ENCODE assay signal across 8 cellular contexts in the genomic region with DNA sequence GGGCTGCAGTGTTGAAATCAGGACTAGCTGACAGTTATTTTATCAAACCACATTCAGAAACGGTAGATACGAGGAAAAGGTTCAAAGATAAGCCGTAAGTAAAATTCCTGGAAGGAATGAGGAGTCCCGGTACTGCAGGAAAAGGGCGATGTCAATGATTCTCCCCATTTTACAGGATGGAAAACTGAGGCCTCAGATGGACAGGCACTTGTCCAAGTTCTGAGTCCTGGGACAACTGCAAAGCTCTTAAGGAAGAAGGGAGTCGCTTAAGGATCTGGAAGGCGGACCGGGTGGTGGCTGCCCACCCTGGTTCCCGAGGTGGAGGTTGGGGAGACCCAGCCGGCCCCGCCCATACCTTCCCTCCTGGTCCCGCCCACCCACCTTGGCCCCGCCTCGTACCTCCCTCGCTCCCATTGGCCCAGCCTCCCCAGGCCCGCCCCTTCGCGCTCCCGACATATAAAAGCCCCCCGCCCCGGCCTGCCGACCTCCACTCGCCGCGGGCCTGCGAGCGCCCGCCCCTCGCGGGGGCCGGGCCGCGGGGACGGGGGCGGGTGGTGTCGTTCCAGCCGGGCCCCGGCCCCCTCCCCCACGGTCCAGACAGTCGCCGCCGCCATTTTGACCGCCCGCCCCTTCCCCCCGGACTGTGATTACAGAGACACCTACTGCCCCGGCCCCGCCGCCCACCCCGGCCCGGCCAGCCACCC. TPM values are rescaled to one million over a fixed set of nuclear protein-coding genes. Genes with fewer than 3 reads are reported as not detected.
DNase-seq lines count a peak whose midpoint lies in the region; ATAC-seq, FAIRE-seq and TF ChIP-seq lines count a peak whose summit lies in the region.

No MANE protein-coding gene starts in this region.

- H3K9me3 Mint-ChIP-seq in chondrocyte (ENCODE audit: low read depth): no peaks in the 10 kb centered on the region

- peaks cover 2% of the 10 kb centered on the region for H3K36me3 Mint-ChIP-seq in chondrocyte (ENCODE audit: low read depth)

- no peaks in the 10 kb centered on the region for H3K27me3 Mint-ChIP-seq in chondrocyte (ENCODE audit: low read depth)

- no peak for TF ChIP-seq CTCF in chondrocyte (IDR thresholded peaks at IDR 0.05)

- H3K27ac Mint-ChIP-seq in chondrocyte (ENCODE audit: unreplicated experiment): peak overlapping the region; percentile 100

- FAIRE-seq in GM12892 (lab: Jason Lieb, UNC): peak; percentile 82

- intact Hi-C loops in left colon (cut with DNase I, micrococcal nuclease): no loop called here

- ATAC-seq in HG03025 (IDR thresholded peaks at IDR 0.05; ENCODE audit: low FRiP score, unreplicated experiment) (peak; percentile 43), left colon (peak; percentile 68), GM18870 (IDR thresholded peaks at IDR 0.05; ENCODE audit: unreplicated experiment) (no peak)

- H3K4me3 Mint-ChIP-seq in chondrocyte (ENCODE audit: unreplicated experiment): peak overlapping the region; percentile 54

- H3K4me1 Mint-ChIP-seq in chondrocyte (ENCODE audit: low read depth): peaks cover 22% of the 10 kb centered on the region

- DNase-seq in GM12892 (ENCODE audit: insufficient read length) (peak; percentile 66), NCI-H446 treated with DMSO at 0.1 percent for 48 hours (lab: John Stamatoyannopoulos, UW) (peak; percentile 54), chondrocyte (ENCODE audit: low spot score) (no peak), left colon (peak; percentile 92 to 97)
- DNase-seq in activated CD4-positive, alpha-beta T cell treated with anti-CD3 and anti-CD28 coated beads for 24 hours (ENCODE audit: low read depth in 2 of 2): peak; percentile 84 to 89
- peak; percentile 92 for DNase-seq in stimulated activated CD4-positive, alpha-beta T cell treated with anti-CD3 and anti-CD28 coated beads, Interleukin-15, amount 100 ng/mL, for 48 hours (ENCODE audit: low read depth in 2 of 2)

- TF ChIP-seq POLR2A in GM12892 (IDR thresholded peaks at IDR 0.05; ENCODE audit: low read depth, low read length): peak; percentile 69; the same call in 1 of the 2 replicates

RNA-seq across cellular contexts. Expression of a gene that starts 0.6 kb away (rescaled TPM):
- 0.66 TPM for polyA plus RNA-seq in GM12892 (2012; ENCODE audit: missing spikeins)
- total RNA-seq in chondrocyte (9.1 to 9.4 TPM (median 9.4 TPM) in 3 replicates), left colon (10 to 100 TPM; 11.6 to 12.0 TPM)

RNA-seq across cellular contexts. Expression of a gene that starts 22.4 kb away (rescaled TPM):
- not detected for polyA plus RNA-seq in GM12892 (2012; ENCODE audit: missing spikeins)
- total RNA-seq in chondrocyte (not detected in 3 replicates), left colon (not detected)

RNA-seq across cellular contexts. Expression of a gene that starts 26.0 kb away (rescaled TPM):
- polyA plus RNA-seq in GM12892 (2012; ENCODE audit: missing spikeins): 6.5 TPM
- total RNA-seq in chondrocyte: 2.5 to 3.0 TPM (median 2.9 TPM) in 3 replicates
- total RNA-seq in left colon: 1 to 10 TPM; 1.9 to 3.6 TPM

RNA-seq across cellular contexts. Expression of a gene that starts 53.2 kb away (rescaled TPM):
- 17.4 TPM for polyA plus RNA-seq in GM12892 (2012; ENCODE audit: missing spikeins)
- 20.7 to 21.5 TPM (median 21.0 TPM) in 3 replicates for total RNA-seq in chondrocyte
- 10 to 100 TPM; 30.5 to 33.9 TPM for total RNA-seq in left colon

RNA-seq across cellular contexts. Expression of a gene that starts 56.3 kb away (rescaled TPM):
- not detected for polyA plus RNA-seq in GM12892 (2012; ENCODE audit: missing spikeins)
- total RNA-seq in chondrocyte (0.82 to 0.95 TPM (median 0.92 TPM) in 3 replicates), left colon (under 1 TPM; 0.59 to 0.79 TPM)
